In the genomic region with DNA sequence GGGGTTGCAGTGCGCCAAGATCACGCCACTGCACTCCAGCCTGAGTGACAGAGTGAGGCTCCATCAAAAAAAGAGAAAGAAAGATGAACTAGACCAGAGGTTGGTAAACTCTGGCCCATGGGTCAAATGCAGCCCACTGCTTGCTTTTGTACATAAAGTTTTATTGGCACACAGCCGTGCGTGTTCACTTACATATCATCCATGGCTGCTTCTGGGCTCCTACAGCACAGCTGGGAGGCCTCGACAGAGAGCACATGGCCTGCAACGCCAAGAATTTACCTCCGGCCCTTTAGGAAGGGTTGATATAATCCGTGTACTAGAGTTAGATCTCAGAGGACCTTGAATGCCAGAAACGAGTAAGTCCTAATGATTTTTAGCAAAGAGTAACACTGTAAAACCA, we compare ENCODE assay signal across 1 cellular context.
A peak's percentile ranks its signal among the peaks of the same experiment; 100 is the strongest.
TF ChIP-seq lines count a peak whose summit lies in the region.

No MANE protein-coding gene starts in this region.

TF ChIP-seq in GM12878, 131 proteins besides CTCF, POLR2A, EP300 and RAD21:
- TF ChIP-seq, protein P1, sequence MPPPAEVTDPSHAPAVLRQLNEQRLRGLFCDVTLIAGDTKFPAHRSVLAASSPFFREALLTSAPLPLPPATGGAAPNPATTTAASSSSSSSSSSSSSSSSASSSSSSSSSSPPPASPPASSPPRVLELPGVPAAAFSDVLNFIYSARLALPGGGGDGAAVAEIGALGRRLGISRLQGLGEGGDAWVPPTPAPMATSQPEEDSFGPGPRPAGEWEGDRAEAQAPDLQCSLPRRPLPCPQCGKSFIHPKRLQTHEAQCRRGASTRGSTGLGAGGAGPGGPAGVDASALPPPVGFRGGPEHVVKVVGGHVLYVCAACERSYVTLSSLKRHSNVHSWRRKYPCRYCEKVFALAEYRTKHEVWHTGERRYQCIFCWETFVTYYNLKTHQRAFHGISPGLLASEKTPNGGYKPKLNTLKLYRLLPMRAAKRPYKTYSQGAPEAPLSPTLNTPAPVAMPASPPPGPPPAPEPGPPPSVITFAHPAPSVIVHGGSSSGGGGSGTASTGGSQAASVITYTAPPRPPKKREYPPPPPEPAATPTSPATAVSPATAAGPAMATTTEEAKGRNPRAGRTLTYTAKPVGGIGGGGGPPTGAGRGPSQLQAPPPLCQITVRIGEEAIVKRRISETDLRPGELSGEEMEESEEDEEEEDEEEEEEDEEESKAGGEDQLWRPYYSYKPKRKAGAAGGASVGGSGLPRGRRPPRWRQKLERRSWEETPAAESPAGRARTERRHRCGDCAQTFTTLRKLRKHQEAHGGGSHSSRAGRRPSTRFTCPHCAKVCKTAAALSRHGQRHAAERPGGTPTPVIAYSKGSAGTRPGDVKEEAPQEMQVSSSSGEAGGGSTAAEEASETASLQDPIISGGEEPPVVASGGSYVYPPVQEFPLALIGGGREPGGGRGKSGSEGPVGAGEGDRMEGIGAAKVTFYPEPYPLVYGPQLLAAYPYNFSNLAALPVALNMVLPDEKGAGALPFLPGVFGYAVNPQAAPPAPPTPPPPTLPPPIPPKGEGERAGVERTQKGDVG (CRISPR knock-in tag; IDR thresholded peaks at IDR 0.05) = no peak
- no peak for TF ChIP-seq RELA (IDR thresholded peaks at IDR 0.05; ENCODE audit: borderline replicate concordance, partially characterized antibody)
- TF ChIP-seq, protein P2, sequence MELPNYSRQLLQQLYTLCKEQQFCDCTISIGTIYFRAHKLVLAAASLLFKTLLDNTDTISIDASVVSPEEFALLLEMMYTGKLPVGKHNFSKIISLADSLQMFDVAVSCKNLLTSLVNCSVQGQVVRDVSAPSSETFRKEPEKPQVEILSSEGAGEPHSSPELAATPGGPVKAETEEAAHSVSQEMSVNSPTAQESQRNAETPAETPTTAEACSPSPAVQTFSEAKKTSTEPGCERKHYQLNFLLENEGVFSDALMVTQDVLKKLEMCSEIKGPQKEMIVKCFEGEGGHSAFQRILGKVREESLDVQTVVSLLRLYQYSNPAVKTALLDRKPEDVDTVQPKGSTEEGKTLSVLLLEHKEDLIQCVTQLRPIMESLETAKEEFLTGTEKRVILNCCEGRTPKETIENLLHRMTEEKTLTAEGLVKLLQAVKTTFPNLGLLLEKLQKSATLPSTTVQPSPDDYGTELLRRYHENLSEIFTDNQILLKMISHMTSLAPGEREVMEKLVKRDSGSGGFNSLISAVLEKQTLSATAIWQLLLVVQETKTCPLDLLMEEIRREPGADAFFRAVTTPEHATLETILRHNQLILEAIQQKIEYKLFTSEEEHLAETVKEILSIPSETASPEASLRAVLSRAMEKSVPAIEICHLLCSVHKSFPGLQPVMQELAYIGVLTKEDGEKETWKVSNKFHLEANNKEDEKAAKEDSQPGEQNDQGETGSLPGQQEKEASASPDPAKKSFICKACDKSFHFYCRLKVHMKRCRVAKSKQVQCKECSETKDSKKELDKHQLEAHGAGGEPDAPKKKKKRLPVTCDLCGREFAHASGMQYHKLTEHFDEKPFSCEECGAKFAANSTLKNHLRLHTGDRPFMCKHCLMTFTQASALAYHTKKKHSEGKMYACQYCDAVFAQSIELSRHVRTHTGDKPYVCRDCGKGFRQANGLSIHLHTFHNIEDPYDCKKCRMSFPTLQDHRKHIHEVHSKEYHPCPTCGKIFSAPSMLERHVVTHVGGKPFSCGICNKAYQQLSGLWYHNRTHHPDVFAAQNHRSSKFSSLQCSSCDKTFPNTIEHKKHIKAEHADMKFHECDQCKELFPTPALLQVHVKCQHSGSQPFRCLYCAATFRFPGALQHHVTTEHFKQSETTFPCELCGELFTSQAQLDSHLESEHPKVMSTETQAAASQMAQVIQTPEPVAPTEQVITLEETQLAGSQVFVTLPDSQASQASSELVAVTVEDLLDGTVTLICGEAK (IDR thresholded peaks at IDR 0.05; ENCODE audit: borderline replicate concordance) = peak; percentile 74
